In genomic region chr11:62732830-62733229, GRCh38 we compare ENCODE assay signal across 12 cellular contexts. TPM values are rescaled to one million over a fixed set of nuclear protein-coding genes. Genes with fewer than 3 reads are reported as not detected.
DNase-seq lines count a peak whose midpoint lies in the region; ATAC-seq, FAIRE-seq and TF ChIP-seq lines count a peak whose summit lies in the region.
"Had no signal": no experiment of that assay in that cellular context is flagged by ENCODE, and none has a peak within 500 bp of the region (broad histone marks: within the 10 kb centered on the region; RNA-seq: fewer than 3 reads in every experiment).

No MANE protein-coding gene starts in this region.

- H3K27me3 ChIP-seq in HepG2 (ENCODE audit: control insufficient read depth in 1 of 2, insufficient read depth in 2 of 2, low read length in 2 of 2) = peaks cover 0 to 3% of the 10 kb centered on the region in 2 experiments; a peak in 1 of 5 replicates
- no peaks in the 10 kb centered on the region for H3K27me3 ChIP-seq in right lobe of liver
- H3K27me3 ChIP-seq in gastroesophageal sphincter = no peaks in the 10 kb centered on the region
- H3K27me3 ChIP-seq: pancreas had no signal

- CTCF ChIA-PET in HepG2 (lab: Yijun Ruan, JAX; ENCODE audit: low intra/inter-chr PET ratio, low total read pairs) = interaction anchor here (1.7 kb wide), 1 partner anchor 53 kb away, joined by 13 read pairs; the partner anchor contains the start of gene TMEM179B

- no peak for TF ChIP-seq RAD21 in HepG2 (CRISPR knock-in tag; IDR thresholded peaks at IDR 0.05)

- H3K4me3 ChIP-seq in HepG2 (replicated peaks in 1 of 3; ENCODE audit: insufficient read depth in 1 of 3, low read depth in 2 of 3, low read length in 3 of 3) (no peak overlapping the region), right lobe of liver (no peak overlapping the region), NB4 (ENCODE audit: low read depth, low read length) (no peak overlapping the region), mucosa of descending colon (no peak overlapping the region), gastroesophageal sphincter (no peak overlapping the region)
- H3K4me3 ChIP-seq: HAP-1, pancreas had no signal

- H2AFZ ChIP-seq in HepG2 (ENCODE audit: low read length) = no peak overlapping the region

- no peak overlapping the region for H3K27ac ChIP-seq in HepG2 (ENCODE audit: extremely low read length, insufficient read depth, low read length)
- H3K27ac ChIP-seq in right lobe of liver = no peak overlapping the region
- no peak overlapping the region for H3K27ac ChIP-seq in gastroesophageal sphincter
- H3K27ac ChIP-seq: pancreas had no signal

- in situ Hi-C loops in HepG2 (cut with HindIII; ENCODE audit: extremely low pct_ligation_motif_present, low pct_unique_long_range_greater_than_20kb) = no loop called here

- BruUV-seq in HepG2 (replicated peaks; lab: Mats Ljungman, UMichigan) = no TSS peak

- TF ChIP-seq CTCF in HepG2 (CRISPR knock-in tag; IDR thresholded peaks at IDR 0.05) (peak; percentile 33), right lobe of liver (IDR thresholded peaks at IDR 0.05) (peak in 2 of 4 donors; percentile 14 to 17), NB4 (IDR thresholded peaks at IDR 0.05; ENCODE audit: low read depth, low read length) (no peak), endothelial cell (IDR thresholded peaks at IDR 0.05; ENCODE audit: unreplicated experiment) (no peak), type B pancreatic cell (conservative IDR thresholded peaks at IDR 0.05) (peak; percentile 46), mucosa of descending colon (IDR thresholded peaks at IDR 0.05) (no peak), gastroesophageal sphincter (IDR thresholded peaks at IDR 0.05) (no peak)

- H3K36me3 ChIP-seq in HepG2 (replicated peaks in 1 of 2; ENCODE audit: control insufficient read depth in 1 of 2, insufficient read depth in 2 of 2, low read length in 2 of 2) (peaks cover 1 to 22% of the 10 kb centered on the region in 2 experiments; a peak in 4 of 5 replicates), right lobe of liver (peaks cover 0 to 51% (median 15%) of the 10 kb centered on the region in 4 donors), mucosa of descending colon (ENCODE audit: low read depth) (peaks cover 4% of the 10 kb centered on the region), gastroesophageal sphincter (peaks cover 0 to 68% of the 10 kb centered on the region in 2 donors)

- FAIRE-seq in HepG2 (lab: Jason Lieb, UNC) = no peak
- FAIRE-seq: pancreas had no signal

- H3K79me2 ChIP-seq in HepG2 (ENCODE audit: insufficient read depth, low read length) = peaks cover 25% of the 10 kb centered on the region

- H3K9me3 Mint-ChIP-seq in endothelial cell (ENCODE audit: unreplicated experiment) (no peaks in the 10 kb centered on the region), type B pancreatic cell (no peaks in the 10 kb centered on the region)
- H3K9me3 Mint-ChIP-seq: activated naive CD4-positive, alpha-beta T cell treated with anti-CD3 and anti-CD28 coated beads, Interleukin-2, amount 50 U/mL, for 72 hours; T-helper 1 cell treated with Interleukin-12 subunit alpha and Interleukin-12 subunit beta and Interleukin-4 antibody, amounts not matched to agents 30 μg/mL and 1 μg/mL, for 36 hours had no signal

- H3K4me1 Mint-ChIP-seq in endothelial cell (ENCODE audit: unreplicated experiment) = peaks cover 6% of the 10 kb centered on the region
- H3K4me1 Mint-ChIP-seq in type B pancreatic cell (ENCODE audit: unreplicated experiment) = peaks cover 6% of the 10 kb centered on the region

- DNase-seq in HepG2 (ENCODE audit: low spot score) = peak; percentile 43
- no peak for DNase-seq in right lobe of liver
- peak; percentile 59 for DNase-seq in NB4 (ENCODE audit: low read depth)
- DNase-seq in endothelial cell (ENCODE audit: low spot score) = no peak
- no peak for DNase-seq in type B pancreatic cell (ENCODE audit: extremely low spot score, unreplicated experiment)
- DNase-seq in mucosa of descending colon = no peak
- DNase-seq: pancreas had no signal

- H3K9me3 ChIP-seq in HepG2 (ENCODE audit: low read length) (no peaks in the 10 kb centered on the region), right lobe of liver (no peaks in the 10 kb centered on the region), mucosa of descending colon (no peaks in the 10 kb centered on the region), gastroesophageal sphincter (no peaks in the 10 kb centered on the region)
- H3K9me3 ChIP-seq: HAP-1, pancreas had no signal

- H4K20me1 ChIP-seq in HepG2 (ENCODE audit: insufficient read depth, low read length) = no peaks in the 10 kb centered on the region; the same call in 1 of the 2 replicates

- H3K4me2 ChIP-seq in HepG2 (ENCODE audit: low read depth, low read length) = no peak overlapping the region

- peak overlapping the region; percentile 79 for H3K4me3 Mint-ChIP-seq in endothelial cell (ENCODE audit: unreplicated experiment)
- no peak overlapping the region for H3K4me3 Mint-ChIP-seq in type B pancreatic cell
- H3K4me3 Mint-ChIP-seq: T-helper 1 cell treated with Interleukin-12 subunit alpha and Interleukin-12 subunit beta and Interleukin-4 antibody, amounts not matched to agents 30 μg/mL and 1 μg/mL, for 36 hours had no signal

- POLR2A ChIA-PET in HepG2 (lab: Yijun Ruan, JAX) = no interaction called here

- H3K4me1 ChIP-seq in HepG2 (ENCODE audit: insufficient read depth, low read length) = peaks cover 18% of the 10 kb centered on the region
- H3K4me1 ChIP-seq in right lobe of liver = peaks cover 0 to 17% (median 9%) of the 10 kb centered on the region in 4 donors
- H3K4me1 ChIP-seq in mucosa of descending colon (ENCODE audit: low read depth) = peaks cover 18% of the 10 kb centered on the region
- H3K4me1 ChIP-seq in gastroesophageal sphincter = peaks cover 0 to 43% (median 7%) of the 10 kb centered on the region in 3 donors

- intact Hi-C loops in HepG2 (cut with micrococcal nuclease; ENCODE audit: unreplicated experiment) (loop anchor here (5.0 kb wide), 1 partner anchor 129 kb away; no protein-coding TSS in a partner anchor), right lobe of liver (cut with DNase I) (no loop called here), mucosa of descending colon (cut with DNase I, micrococcal nuclease) (no loop called here)

- H3K27ac Mint-ChIP-seq in endothelial cell (ENCODE audit: unreplicated experiment) = peak overlapping the region; percentile 50
- peak overlapping the region; percentile 6 for H3K27ac Mint-ChIP-seq in type B pancreatic cell
- H3K27ac Mint-ChIP-seq: T-helper 1 cell treated with Interleukin-12 subunit alpha and Interleukin-12 subunit beta and Interleukin-4 antibody, amounts not matched to agents 30 μg/mL and 1 μg/mL, for 36 hours had no signal

- no peak for ATAC-seq in HepG2
- ATAC-seq in right lobe of liver = no peak
- no peak for ATAC-seq in GM21447 (IDR thresholded peaks at IDR 0.05; ENCODE audit: unreplicated experiment)
- no peak for ATAC-seq in mucosa of descending colon
- no peak for ATAC-seq in gastroesophageal sphincter
- ATAC-seq: activated naive CD4-positive, alpha-beta T cell treated with anti-CD3 and anti-CD28 coated beads, Interleukin-2, amount 50 U/mL, for 72 hours; pancreas had no signal

- no peak for TF ChIP-seq EP300 in HepG2 (IDR thresholded peaks at IDR 0.05; ENCODE audit: low read depth in 2 of 2, low read length in 2 of 2)
- TF ChIP-seq EP300 in HepG2 (CRISPR knock-in tag; IDR thresholded peaks at IDR 0.05; ENCODE audit: borderline replicate concordance) = no peak
- TF ChIP-seq EP300 in gastroesophageal sphincter (IDR thresholded peaks at IDR 0.05) = no peak

- H3K9ac ChIP-seq in HepG2 (ENCODE audit: insufficient read depth, low read depth, low read length) = no peak overlapping the region

- TF ChIP-seq POLR2A in HepG2 (IDR thresholded peaks at IDR 0.05; ENCODE audit: insufficient read depth in 1 of 2, low read depth in 2 of 2, low read length in 2 of 2) = no peak
- no peak for TF ChIP-seq POLR2A in right lobe of liver (IDR thresholded peaks at IDR 0.05)
- no peak for TF ChIP-seq POLR2A in NB4 (IDR thresholded peaks at IDR 0.05; ENCODE audit: extremely low read depth, insufficient read length)
- TF ChIP-seq POLR2A in gastroesophageal sphincter (IDR thresholded peaks at IDR 0.05) = no peak

- peaks cover 5% of the 10 kb centered on the region for H3K27me3 Mint-ChIP-seq in endothelial cell (ENCODE audit: unreplicated experiment)
- no peaks in the 10 kb centered on the region for H3K27me3 Mint-ChIP-seq in type B pancreatic cell

- peaks cover 11% of the 10 kb centered on the region for H3K36me3 Mint-ChIP-seq in endothelial cell (ENCODE audit: low read depth, unreplicated experiment)
- H3K36me3 Mint-ChIP-seq in type B pancreatic cell = peaks cover 9% of the 10 kb centered on the region

- WGBS in HepG2 (ENCODE audit: low lambda C conversion rate) = 75% methylated on average over 2 of the region's 2 CpGs
- WGBS in right lobe of liver (ENCODE audit: insufficient coverage, low coverage, low lambda C conversion rate, missing lambda C conversion rate) = 65% methylated on average over 2 of the region's 2 CpGs
- 76% methylated on average over 2 of the region's 2 CpGs; no CpG with 5 or more reads in 1 of the 2 donors for WGBS in gastroesophageal sphincter (ENCODE audit: low coverage in 1 of 2), 2 donors

RNA-seq across cellular contexts. Expression of gene TTC9C, which starts 4.5 kb away (rescaled TPM):
- total RNA-seq in HepG2 (2016; rRNA removed; fragmentation: Illumina TruSeq; extraction: Trizol) (36.4 and 42.5 TPM in 2 replicates), right lobe of liver (10 to 100 TPM in 3 of 6 experiments, 1 to 10 TPM in 3; 8.5 to 13.3 (median 10.6) TPM), endothelial cell (ENCODE audit: unreplicated experiment) (38.1 TPM), type B pancreatic cell (ENCODE audit: low replicate concordance) (34.1 and 39.0 TPM in 2 replicates), mucosa of descending colon (10 to 100 TPM; 27.7 to 31.8 (median 29.3) TPM), gastroesophageal sphincter (10 to 100 TPM; 12.5 to 20.5 (median 19.8) TPM)
- total RNA-seq in HepG2 (2016; cell fraction: cytosol; rRNA removed; fragmentation: Illumina TruSeq; extraction: Trizol; ENCODE audit: low read depth) = 24.6 and 27.3 TPM in 2 replicates
- 34.2 and 43.0 TPM in 2 replicates for total RNA-seq in HepG2 (2016; cell fraction: insoluble cytoplasmic fraction; rRNA removed; fragmentation: Illumina TruSeq; extraction: Trizol)
- 29.0 and 29.6 TPM in 2 replicates for total RNA-seq in HepG2 (2016; cell fraction: membrane; rRNA removed; fragmentation: Illumina TruSeq; extraction: Trizol)
- total RNA-seq in HepG2 (2016; cell fraction: nucleus; rRNA removed; fragmentation: Illumina TruSeq; extraction: Trizol) = 18.6 and 23.5 TPM in 2 replicates
- 28.0 and 29.1 TPM in 2 replicates for polyA plus RNA-seq in HepG2 (2011; rRNA removed)
- polyA plus RNA-seq in HepG2 (2011; cell fraction: cytosol; rRNA removed) = 22.8 and 26.1 TPM in 2 replicates
- 14.1 and 20.3 TPM in 2 replicates for polyA plus RNA-seq in HepG2 (2011; cell fraction: nucleus; rRNA removed)
- polyA plus RNA-seq in HepG2 (2012) = 23.9 and 33.1 TPM in 2 replicates
- 13.1 and 13.2 TPM in 2 replicates for polyA plus RNA-seq in HepG2 (2016; cell fraction: cytosol; fragmentation: Illumina TruSeq; extraction: Trizol; ENCODE audit: low read depth)
- 48.5 and 50.3 TPM in 2 replicates for polyA plus RNA-seq in HepG2 (2016; cell fraction: insoluble cytoplasmic fraction; fragmentation: Illumina TruSeq; extraction: Trizol; ENCODE audit: low read depth)
- 18.0 and 18.5 TPM in 2 replicates for polyA plus RNA-seq in HepG2 (2016; cell fraction: membrane; fragmentation: Illumina TruSeq; extraction: Trizol; ENCODE audit: low read depth)
- polyA plus RNA-seq in HepG2 (2016; cell fraction: nucleus; fragmentation: Illumina TruSeq; extraction: Trizol; ENCODE audit: insufficient read depth, low read depth) = 41.9 and 45.0 TPM in 2 replicates
- polyA minus RNA-seq in HepG2 (2011; rRNA and poly(A)+ RNA removed; ENCODE audit: low replicate concordance) = 17.4 and 47.6 TPM in 2 replicates
- polyA minus RNA-seq in HepG2 (2011; cell fraction: cytosol; rRNA and poly(A)+ RNA removed) = 13.7 and 15.7 TPM in 2 replicates
- polyA minus RNA-seq in HepG2 (2011; cell fraction: nucleus; rRNA and poly(A)+ RNA removed) = 12.1 and 14.8 TPM in 2 replicates

RNA-seq across cellular contexts. Expression of gene HNRNPUL2, which starts 5.6 kb away (rescaled TPM):
- 8.4 and 9.6 TPM in 2 replicates for total RNA-seq in HepG2 (2016; rRNA removed; fragmentation: Illumina TruSeq; extraction: Trizol)
- 1.1 and 1.6 TPM in 2 replicates for total RNA-seq in HepG2 (2016; cell fraction: cytosol; rRNA removed; fragmentation: Illumina TruSeq; extraction: Trizol; ENCODE audit: low read depth)
- total RNA-seq in HepG2 (2016; cell fraction: insoluble cytoplasmic fraction; rRNA removed; fragmentation: Illumina TruSeq; extraction: Trizol) = 7.9 and 8.9 TPM in 2 replicates
- total RNA-seq in HepG2 (2016; cell fraction: membrane; rRNA removed; fragmentation: Illumina TruSeq; extraction: Trizol) = 3.2 and 4.1 TPM in 2 replicates
- total RNA-seq in HepG2 (2016; cell fraction: nucleus; rRNA removed; fragmentation: Illumina TruSeq; extraction: Trizol) = 13.5 and 13.7 TPM in 2 replicates
- polyA plus RNA-seq in HepG2 (2011; rRNA removed) = 9.6 TPM in 2 replicates
- polyA plus RNA-seq in HepG2 (2011; cell fraction: cytosol; rRNA removed) = 4.2 and 5.2 TPM in 2 replicates
- 16.3 and 19.6 TPM in 2 replicates for polyA plus RNA-seq in HepG2 (2011; cell fraction: nucleus; rRNA removed)
- 18.1 and 29.9 TPM in 2 replicates for polyA plus RNA-seq in HepG2 (2012)
- 1.7 and 2.2 TPM in 2 replicates for polyA plus RNA-seq in HepG2 (2016; cell fraction: cytosol; fragmentation: Illumina TruSeq; extraction: Trizol; ENCODE audit: low read depth)
- 32.0 and 38.8 TPM in 2 replicates for polyA plus RNA-seq in HepG2 (2016; cell fraction: insoluble cytoplasmic fraction; fragmentation: Illumina TruSeq; extraction: Trizol; ENCODE audit: low read depth)
- 5.2 and 6.2 TPM in 2 replicates for polyA plus RNA-seq in HepG2 (2016; cell fraction: membrane; fragmentation: Illumina TruSeq; extraction: Trizol; ENCODE audit: low read depth)
- polyA plus RNA-seq in HepG2 (2016; cell fraction: nucleus; fragmentation: Illumina TruSeq; extraction: Trizol; ENCODE audit: insufficient read depth, low read depth) = 36.3 and 36.5 TPM in 2 replicates
- 7.7 and 18.1 TPM in 2 replicates for polyA minus RNA-seq in HepG2 (2011; rRNA and poly(A)+ RNA removed; ENCODE audit: low replicate concordance)
- polyA minus RNA-seq in HepG2 (2011; cell fraction: cytosol; rRNA and poly(A)+ RNA removed) = 6.1 and 6.7 TPM in 2 replicates
- 24.2 and 25.9 TPM in 2 replicates for polyA minus RNA-seq in HepG2 (2011; cell fraction: nucleus; rRNA and poly(A)+ RNA removed)
- 10 to 100 TPM in 4 of 6 experiments, 1 to 10 TPM in 2; 7.9 to 17.1 (median 13.3) TPM for total RNA-seq in right lobe of liver
- 43.6 TPM for total RNA-seq in endothelial cell (ENCODE audit: unreplicated experiment)
- total RNA-seq in type B pancreatic cell (ENCODE audit: low replicate concordance) = 44.8 and 63.7 TPM in 2 replicates
- 10 to 100 TPM; 53.0 to 70.3 (median 58.6) TPM for total RNA-seq in mucosa of descending colon
- total RNA-seq in gastroesophageal sphincter = 10 to 100 TPM; 24.2 to 43.7 (median 31.0) TPM

RNA-seq across cellular contexts. Expression of gene ZBTB3, which starts 21.1 kb away (rescaled TPM):
- total RNA-seq in HepG2 (2016; rRNA removed; fragmentation: Illumina TruSeq; extraction: Trizol) (4.0 and 5.2 TPM in 2 replicates), right lobe of liver (1 to 10 TPM; 3.4 to 7.1 (median 4.7) TPM), endothelial cell (ENCODE audit: unreplicated experiment) (12.7 TPM), type B pancreatic cell (ENCODE audit: low replicate concordance) (6.3 and 10.1 TPM in 2 replicates), mucosa of descending colon (10 to 100 TPM; 10.9 to 15.6 (median 13.0) TPM), gastroesophageal sphincter (10 to 100 TPM in 3 of 4 donors, 1 to 10 TPM in 1; 8.8 to 15.8 (median 12.3) TPM)
- total RNA-seq in HepG2 (2016; cell fraction: cytosol; rRNA removed; fragmentation: Illumina TruSeq; extraction: Trizol; ENCODE audit: low read depth) = 0.53 and 0.61 TPM in 2 replicates
- total RNA-seq in HepG2 (2016; cell fraction: insoluble cytoplasmic fraction; rRNA removed; fragmentation: Illumina TruSeq; extraction: Trizol) = 5.1 and 5.3 TPM in 2 replicates
- total RNA-seq in HepG2 (2016; cell fraction: membrane; rRNA removed; fragmentation: Illumina TruSeq; extraction: Trizol) = 4.0 and 5.4 TPM in 2 replicates
- 4.0 and 4.1 TPM in 2 replicates for total RNA-seq in HepG2 (2016; cell fraction: nucleus; rRNA removed; fragmentation: Illumina TruSeq; extraction: Trizol)
- 3.1 and 3.4 TPM in 2 replicates for polyA plus RNA-seq in HepG2 (2011; rRNA removed)
- 3.1 and 3.5 TPM in 2 replicates for polyA plus RNA-seq in HepG2 (2011; cell fraction: cytosol; rRNA removed)
- polyA plus RNA-seq in HepG2 (2011; cell fraction: nucleus; rRNA removed) = 3.7 and 4.0 TPM in 2 replicates
- polyA plus RNA-seq in HepG2 (2012) = 1.4 TPM in 2 replicates
- polyA plus RNA-seq in HepG2 (2016; cell fraction: cytosol; fragmentation: Illumina TruSeq; extraction: Trizol; ENCODE audit: low read depth) = 0.14 and 0.41 TPM in 2 replicates
- 0.83 and 2.0 TPM in 2 replicates for polyA plus RNA-seq in HepG2 (2016; cell fraction: insoluble cytoplasmic fraction; fragmentation: Illumina TruSeq; extraction: Trizol; ENCODE audit: low read depth)
- polyA plus RNA-seq in HepG2 (2016; cell fraction: membrane; fragmentation: Illumina TruSeq; extraction: Trizol; ENCODE audit: low read depth) = 0.59 and 1.1 TPM in 2 replicates
- 3.3 and 4.3 TPM in 2 replicates for polyA plus RNA-seq in HepG2 (2016; cell fraction: nucleus; fragmentation: Illumina TruSeq; extraction: Trizol; ENCODE audit: insufficient read depth, low read depth)
- 10.4 and 20.3 TPM in 2 replicates for polyA minus RNA-seq in HepG2 (2011; rRNA and poly(A)+ RNA removed; ENCODE audit: low replicate concordance)
- polyA minus RNA-seq in HepG2 (2011; cell fraction: cytosol; rRNA and poly(A)+ RNA removed) = 2.6 and 3.6 TPM in 2 replicates
- 5.5 and 5.6 TPM in 2 replicates for polyA minus RNA-seq in HepG2 (2011; cell fraction: nucleus; rRNA and poly(A)+ RNA removed)

RNA-seq across cellular contexts. Expression of gene GNG3, which starts 25.4 kb away (rescaled TPM):
- not detected in 2 replicates for total RNA-seq in HepG2 (2016; rRNA removed; fragmentation: Illumina TruSeq; extraction: Trizol)
- not detected in 2 replicates for total RNA-seq in HepG2 (2016; cell fraction: cytosol; rRNA removed; fragmentation: Illumina TruSeq; extraction: Trizol; ENCODE audit: low read depth)
- total RNA-seq in HepG2 (2016; cell fraction: insoluble cytoplasmic fraction; rRNA removed; fragmentation: Illumina TruSeq; extraction: Trizol) = not detected in 2 replicates
- not detected in 2 replicates for total RNA-seq in HepG2 (2016; cell fraction: membrane; rRNA removed; fragmentation: Illumina TruSeq; extraction: Trizol)
- total RNA-seq in HepG2 (2016; cell fraction: nucleus; rRNA removed; fragmentation: Illumina TruSeq; extraction: Trizol) = not detected in 2 replicates
- not detected in 2 replicates for polyA plus RNA-seq in HepG2 (2011; rRNA removed)
- not detected in 2 replicates for polyA plus RNA-seq in HepG2 (2011; cell fraction: cytosol; rRNA removed)
- polyA plus RNA-seq in HepG2 (2011; cell fraction: nucleus; rRNA removed) = not detected in 2 replicates
- polyA plus RNA-seq in HepG2 (2012) = 1.0 and 1.8 TPM in 2 replicates
- polyA plus RNA-seq in HepG2 (2016; cell fraction: cytosol; fragmentation: Illumina TruSeq; extraction: Trizol; ENCODE audit: low read depth) = not detected in 2 replicates
- polyA plus RNA-seq in HepG2 (2016; cell fraction: insoluble cytoplasmic fraction; fragmentation: Illumina TruSeq; extraction: Trizol; ENCODE audit: low read depth) = not detected in 2 replicates
- polyA plus RNA-seq in HepG2 (2016; cell fraction: membrane; fragmentation: Illumina TruSeq; extraction: Trizol; ENCODE audit: low read depth) = not detected in 2 replicates
- polyA plus RNA-seq in HepG2 (2016; cell fraction: nucleus; fragmentation: Illumina TruSeq; extraction: Trizol; ENCODE audit: insufficient read depth, low read depth) = not detected in 2 replicates
- polyA minus RNA-seq in HepG2 (2011; rRNA and poly(A)+ RNA removed; ENCODE audit: low replicate concordance) = 0.23 TPM in 1 of 2 replicates, not detected in the other
- polyA minus RNA-seq in HepG2 (2011; cell fraction: cytosol; rRNA and poly(A)+ RNA removed) = not detected in 2 replicates
- not detected in 2 replicates for polyA minus RNA-seq in HepG2 (2011; cell fraction: nucleus; rRNA and poly(A)+ RNA removed)
- total RNA-seq in right lobe of liver = not detected
- total RNA-seq in endothelial cell (ENCODE audit: unreplicated experiment) = 1.1 TPM
- total RNA-seq in type B pancreatic cell (ENCODE audit: low replicate concordance) = 0.88 and 4.7 TPM in 2 replicates
- total RNA-seq in mucosa of descending colon = 1 to 10 TPM in 1 of 3 donors, under 1 TPM in 2; 0.35 to 5.2 (median 0.92) TPM
- total RNA-seq in gastroesophageal sphincter = not detected
- total RNA-seq: activated naive CD4-positive, alpha-beta T cell treated with anti-CD3 and anti-CD28 coated beads, Interleukin-2, amount 50 U/mL, for 72 hours had no signal

RNA-seq across cellular contexts. Expression of gene BSCL2, which starts 25.6 kb away (rescaled TPM):
- total RNA-seq in HepG2 (2016; rRNA removed; fragmentation: Illumina TruSeq; extraction: Trizol) (10.2 and 21.1 TPM in 2 replicates), right lobe of liver (10 to 100 TPM; 18.8 to 41.4 (median 34.3) TPM), endothelial cell (ENCODE audit: unreplicated experiment) (53.6 TPM), type B pancreatic cell (ENCODE audit: low replicate concordance) (93.5 and 94.6 TPM in 2 replicates), mucosa of descending colon (10 to 100 TPM; 59.0 to 63.4 (median 61.0) TPM), gastroesophageal sphincter (10 to 100 TPM; 25.7 to 37.8 (median 29.2) TPM)
- 22.3 and 24.6 TPM in 2 replicates for total RNA-seq in HepG2 (2016; cell fraction: cytosol; rRNA removed; fragmentation: Illumina TruSeq; extraction: Trizol; ENCODE audit: low read depth)
- total RNA-seq in HepG2 (2016; cell fraction: insoluble cytoplasmic fraction; rRNA removed; fragmentation: Illumina TruSeq; extraction: Trizol) = 11.3 and 25.7 TPM in 2 replicates
- total RNA-seq in HepG2 (2016; cell fraction: membrane; rRNA removed; fragmentation: Illumina TruSeq; extraction: Trizol) = 23.1 and 36.2 TPM in 2 replicates
- 24.8 and 30.8 TPM in 2 replicates for total RNA-seq in HepG2 (2016; cell fraction: nucleus; rRNA removed; fragmentation: Illumina TruSeq; extraction: Trizol)
- polyA plus RNA-seq in HepG2 (2011; rRNA removed) = 19.5 and 22.6 TPM in 2 replicates
- polyA plus RNA-seq in HepG2 (2011; cell fraction: cytosol; rRNA removed) = 6.9 and 14.1 TPM in 2 replicates
- 100 and 124 TPM in 2 replicates for polyA plus RNA-seq in HepG2 (2011; cell fraction: nucleus; rRNA removed)
- polyA plus RNA-seq in HepG2 (2012) = 6.1 and 12.6 TPM in 2 replicates
- 18.4 and 24.3 TPM in 2 replicates for polyA plus RNA-seq in HepG2 (2016; cell fraction: cytosol; fragmentation: Illumina TruSeq; extraction: Trizol; ENCODE audit: low read depth)
- polyA plus RNA-seq in HepG2 (2016; cell fraction: insoluble cytoplasmic fraction; fragmentation: Illumina TruSeq; extraction: Trizol; ENCODE audit: low read depth) = 6.2 and 10.5 TPM in 2 replicates
- polyA plus RNA-seq in HepG2 (2016; cell fraction: membrane; fragmentation: Illumina TruSeq; extraction: Trizol; ENCODE audit: low read depth) = 18.9 and 31.1 TPM in 2 replicates
- 52.6 and 66.2 TPM in 2 replicates for polyA plus RNA-seq in HepG2 (2016; cell fraction: nucleus; fragmentation: Illumina TruSeq; extraction: Trizol; ENCODE audit: insufficient read depth, low read depth)
- polyA minus RNA-seq in HepG2 (2011; rRNA and poly(A)+ RNA removed; ENCODE audit: low replicate concordance) = 26.7 and 143 TPM in 2 replicates
- 4.2 and 4.5 TPM in 2 replicates for polyA minus RNA-seq in HepG2 (2011; cell fraction: cytosol; rRNA and poly(A)+ RNA removed)
- polyA minus RNA-seq in HepG2 (2011; cell fraction: nucleus; rRNA and poly(A)+ RNA removed) = 29.2 and 31.8 TPM in 2 replicates

Comparison
In these comparisons a context has a peak if more than half of its experiments do, and no peak if none do; other contexts are left out.
1. DNase-seq: peak in HepG2 (single experiment) and NB4 (single experiment); none in right lobe of liver (0 of 3), endothelial cell (single experiment), type B pancreatic cell (single experiment) and mucosa of descending colon (0 of 3).
2. CTCF ChIP-seq: peak in HepG2 (single experiment) and type B pancreatic cell (single experiment); none in NB4 (single experiment), endothelial cell (single experiment), mucosa of descending colon (single experiment) and gastroesophageal sphincter (0 of 4).